Comparison of ENCODE assay signal across 19 cellular contexts in the genomic region with DNA sequence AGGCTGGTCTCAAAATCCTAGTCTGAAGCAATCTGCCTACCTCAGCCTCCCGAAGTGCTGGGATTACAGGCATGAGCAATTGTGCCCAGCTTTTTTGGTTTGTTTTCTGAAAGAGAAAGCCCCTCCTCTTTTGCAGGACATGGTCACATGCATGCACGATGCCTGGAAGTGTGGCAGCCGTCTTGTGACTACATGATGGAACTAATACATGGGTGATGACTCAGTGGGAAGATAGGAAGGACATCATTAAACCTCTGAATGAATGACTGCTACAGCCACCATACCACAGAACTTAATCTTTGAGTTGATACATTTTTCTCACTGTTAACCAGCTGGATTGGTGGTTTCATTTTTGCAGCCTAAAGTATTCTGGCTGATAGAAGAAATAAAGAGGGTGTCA. TPM values are rescaled to one million over a fixed set of nuclear protein-coding genes. Genes with fewer than 3 reads are reported as not detected.
A peak's percentile ranks its signal among the peaks of the same experiment; 100 is the strongest.
DNase-seq lines count a peak whose midpoint lies in the region; ATAC-seq, FAIRE-seq and TF ChIP-seq lines count a peak whose summit lies in the region.
"Had no signal": no experiment of that assay in that cellular context is flagged by ENCODE, and none has a peak within 500 bp of the region (broad histone marks: within the 10 kb centered on the region; RNA-seq: fewer than 3 reads in every experiment).

No MANE protein-coding gene starts in this region.

- no peak overlapping the region for H3K4me3 ChIP-seq in choroid plexus epithelial cell (ENCODE audit: low read depth, low read length)
- H3K4me3 ChIP-seq: heart left ventricle, neural progenitor cell, tibial nerve had no signal

- peak; percentile 85 for FAIRE-seq in HTR-8/SVneo (lab: Jason Lieb, UNC)
- FAIRE-seq: endothelial cell of umbilical vein, H54, kidney had no signal

- TF ChIP-seq CTCF in choroid plexus epithelial cell (conservative IDR thresholded peaks at IDR 0.05; ENCODE audit: low read depth, low read length) (no peak), GM20000 (IDR thresholded peaks at IDR 0.05; ENCODE audit: extremely low read depth, missing control alignments) (no peak)

- no peak for ATAC-seq in HG03095 (IDR thresholded peaks at IDR 0.05; ENCODE audit: unreplicated experiment)
- ATAC-seq: heart left ventricle; stimulated activated memory B cell treated with anti-CD40 and anti-IgM and Interleukin-4, amounts not matched to agents 10 μg/mL and 1 μg/mL and 100 μg/mL, for 72 hours had no signal

- DNase-seq in Daoy (ENCODE audit: low read depth) (peak; percentile 53), HTR-8/SVneo (ENCODE audit: insufficient read length, low spot score) (no peak), choroid plexus epithelial cell (ENCODE audit: low read depth) (peak; percentile 29), kidney tubule cell (ENCODE audit: low spot score) (peak; percentile 41), NCI-H2107 treated with DMSO at 0.1 percent for 48 hours (lab: John Stamatoyannopoulos, UW; ENCODE audit: unreplicated experiment) (no peak), NCI-H510A treated with DMSO at 0.1 percent for 48 hours (lab: John Stamatoyannopoulos, UW) (no peak), GM20000 (ENCODE audit: low spot score) (no peak)
- DNase-seq: aorta, heart left ventricle, Karpas-422, kidney, NCI-H1417, SHP77 had no signal

RNA-seq across cellular contexts. Expression of gene CTNNBL1, which starts 13.4 kb away (rescaled TPM):
- 44.7 and 46.6 TPM in 2 replicates for total RNA-seq in Daoy (2014; rRNA removed; shearing (Covaris generic))

Comparison
In these comparisons a context has a peak if more than half of its experiments do, and no peak if none do; other contexts are left out.
1. DNase-seq: peak in Daoy (single experiment), choroid plexus epithelial cell (single experiment) and kidney tubule cell (single experiment); none in HTR-8/SVneo (single experiment), NCI-H2107 treated with DMSO at 0.1 percent for 48 hours (single experiment), NCI-H510A treated with DMSO at 0.1 percent for 48 hours (single experiment) and GM20000 (single experiment).